ENCODE assay signal across 8 cellular contexts in genomic region chr9:36023260-36024048, GRCh38. TPM values are rescaled to one million over a fixed set of nuclear protein-coding genes. Genes with fewer than 3 reads are reported as not detected.
DNase-seq lines count a peak whose midpoint lies in the region; ATAC-seq and TF ChIP-seq lines count a peak whose summit lies in the region.

No MANE protein-coding gene starts in this region.

- H3K4me1 ChIP-seq in DND-41 (ENCODE audit: insufficient read depth, low read length) (no peaks in the 10 kb centered on the region), tibial nerve (no peaks in the 10 kb centered on the region)

- DNase-seq in DND-41 (peak; percentile 68), KBM-7 (peak; percentile 64), RKO (ENCODE audit: low spot score) (peak; percentile 70), foreskin fibroblast (peak; percentile 50 to 86), occipital lobe (lab: John Stamatoyannopoulos, UW) (peak; percentile 33), tibial nerve (ENCODE audit: low spot score in 2 of 2) (peak; percentile 35 to 54)

- H3K9me3 ChIP-seq in DND-41 (ENCODE audit: insufficient read depth, low read length, severe bottlenecking), result no peaks in the 10 kb centered on the region
- H3K9me3 ChIP-seq in tibial nerve, result no peaks in the 10 kb centered on the region

- H2AFZ ChIP-seq in DND-41 (ENCODE audit: low read depth, low read length), result no peak overlapping the region

- H3K27me3 Mint-ChIP-seq in activated T-helper 17 cell treated with anti-CD3 and anti-CD28 coated beads, Interleukin-2, amount 50 U/mL, for 72 hours, result peaks cover 6% of the 10 kb centered on the region

- H3K4me3 Mint-ChIP-seq in activated T-helper 17 cell treated with anti-CD3 and anti-CD28 coated beads, Interleukin-2, amount 50 U/mL, for 72 hours, result no peak overlapping the region

- no peaks in the 10 kb centered on the region for H3K79me2 ChIP-seq in DND-41 (ENCODE audit: insufficient read depth, low read length)

- TF ChIP-seq EP300 in tibial nerve (IDR thresholded peaks at IDR 0.05), result no peak

- H3K27ac Mint-ChIP-seq in activated T-helper 17 cell treated with anti-CD3 and anti-CD28 coated beads, Interleukin-2, amount 50 U/mL, for 72 hours, result no peak overlapping the region

- H3K27me3 ChIP-seq in DND-41 (ENCODE audit: insufficient read depth, low read length, poor library complexity) (no peaks in the 10 kb centered on the region), tibial nerve (no peaks in the 10 kb centered on the region)

- 54 to 55% methylated on average over 13 of the region's 13 CpGs for WGBS in tibial nerve, 2 donors

- no peaks in the 10 kb centered on the region for H3K36me3 Mint-ChIP-seq in activated T-helper 17 cell treated with anti-CD3 and anti-CD28 coated beads, Interleukin-2, amount 50 U/mL, for 72 hours (ENCODE audit: low read depth)

- TF ChIP-seq POLR2A in tibial nerve (IDR thresholded peaks at IDR 0.05), result no peak

- peaks cover 5% of the 10 kb centered on the region for H3K4me1 Mint-ChIP-seq in activated T-helper 17 cell treated with anti-CD3 and anti-CD28 coated beads, Interleukin-2, amount 50 U/mL, for 72 hours

- H3K36me3 ChIP-seq in DND-41 (ENCODE audit: insufficient read depth, low read length) (no peaks in the 10 kb centered on the region), tibial nerve (no peaks in the 10 kb centered on the region)

- in situ Hi-C loops in KBM-7 (cut with MboI; ENCODE audit: low pct_unique_long_range_greater_than_20kb, low sequenced_read_pairs), result no loop called here

- no peak overlapping the region for H3K4me3 ChIP-seq in DND-41 (ENCODE audit: low read depth in 1 of 2, low read length in 2 of 2)
- H3K4me3 ChIP-seq in foreskin fibroblast (ENCODE audit: low read depth in 1 of 2, low read length in 2 of 2), result no peak overlapping the region
- no peak overlapping the region for H3K4me3 ChIP-seq in tibial nerve

- H3K9ac ChIP-seq in DND-41 (ENCODE audit: low read depth, low read length), result no peak overlapping the region

- no peak overlapping the region for H3K27ac ChIP-seq in DND-41 (ENCODE audit: low read length)
- H3K27ac ChIP-seq in tibial nerve, result no peak overlapping the region

- TF ChIP-seq CTCF in DND-41 (IDR thresholded peaks at IDR 0.05; ENCODE audit: borderline replicate concordance, extremely low read depth, low read length, poor library complexity, severe bottlenecking), result peak; percentile 80
- TF ChIP-seq CTCF in foreskin fibroblast (IDR thresholded peaks at IDR 0.05; ENCODE audit: low read depth, low read length), result peak; percentile 80
- TF ChIP-seq CTCF in tibial nerve (IDR thresholded peaks at IDR 0.05), result peak; percentile 51 to 68 (median 65)

- no peaks in the 10 kb centered on the region for H3K9me3 Mint-ChIP-seq in activated T-helper 17 cell treated with anti-CD3 and anti-CD28 coated beads, Interleukin-2, amount 50 U/mL, for 72 hours

- ATAC-seq in DND-41 (ENCODE audit: insufficient read depth, low read depth) (peak; percentile 84), GM19455 (IDR thresholded peaks at IDR 0.05; ENCODE audit: unreplicated experiment) (no peak)
- ATAC-seq in activated T-helper 17 cell treated with anti-CD3 and anti-CD28 coated beads, Interleukin-2, amount 50 U/mL, for 72 hours (replicated peaks), result peak; percentile 78

- H4K20me1 ChIP-seq in DND-41 (ENCODE audit: insufficient read depth, low read length), result no peaks in the 10 kb centered on the region

- H3K4me2 ChIP-seq in DND-41 (ENCODE audit: insufficient read depth, low read length), result no peak overlapping the region

RNA-seq across cellular contexts. Expression of gene RECK, which starts 13.3 kb away (rescaled TPM):
- total RNA-seq in activated T-helper 17 cell treated with anti-CD3 and anti-CD28 coated beads, Interleukin-2, amount 50 U/mL, for 72 hours, result 1 to 10 TPM; 4.2 to 5.4 TPM
- total RNA-seq in occipital lobe, result 7.5 TPM
- total RNA-seq in tibial nerve, result 10 to 100 TPM; 15.6 to 24.1 (median 18.7) TPM
